Comparison of ENCODE assay signal across 10 cellular contexts in the genomic region with DNA sequence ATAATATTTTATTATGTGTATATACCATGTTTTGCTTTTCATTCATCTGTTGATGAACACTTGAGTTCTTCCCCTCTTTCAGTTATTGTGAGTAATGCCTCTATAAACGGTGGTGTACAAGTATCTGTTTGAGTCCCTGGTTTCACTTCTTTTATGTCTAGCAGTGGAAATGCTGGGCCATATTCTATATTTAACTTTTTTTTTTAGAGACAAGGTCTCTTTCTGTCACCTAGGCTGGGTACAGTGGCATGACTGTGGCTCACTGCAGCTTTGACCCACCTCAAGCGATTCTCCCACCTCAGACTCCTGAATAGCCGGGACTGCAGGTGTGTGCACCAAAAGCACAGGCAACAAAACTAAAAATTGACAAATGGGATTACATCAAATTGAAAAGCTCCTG. TPM values are rescaled to one million over a fixed set of nuclear protein-coding genes. Genes with fewer than 3 reads are reported as not detected.
DNase-seq lines count a peak whose midpoint lies in the region; ATAC-seq and TF ChIP-seq lines count a peak whose summit lies in the region.
"Had no signal": no experiment of that assay in that cellular context is flagged by ENCODE, and none has a peak within 500 bp of the region (broad histone marks: within the 10 kb centered on the region; RNA-seq: fewer than 3 reads in every experiment).

No MANE protein-coding gene starts in this region.

- CTCF ChIA-PET in OCI-LY7 (lab: Charles Lee; ENCODE audit: unreplicated experiment) = no interaction called here

- H3K4me2 ChIP-seq in DOHH2 (ENCODE audit: low read length) (peak overlapping the region; percentile 44), OCI-LY7 (ENCODE audit: low read length) (peak overlapping the region; percentile 66)

- H2AFZ ChIP-seq in OCI-LY7 (ENCODE audit: low read length) = no peak overlapping the region

- BruUV-seq in OCI-LY7 (replicated peaks; lab: Mats Ljungman, UMichigan) = no TSS peak

- intact Hi-C loops in OCI-LY7 (cut with micrococcal nuclease; ENCODE audit: unreplicated experiment) = no loop called here
- intact Hi-C loops in lower lobe of right lung (cut with DNase I) = no loop called here

- POLR2A ChIA-PET in OCI-LY7 (lab: Charles Lee) = interaction anchor here (0.6 to 1.9 kb wide), 4 partner anchors 10 to 244 kb away, joined by 3 to 7 read pairs (median 4); no protein-coding TSS in a partner anchor

- H3K4me3 ChIP-seq in DOHH2 (ENCODE audit: low read length) (no peak overlapping the region), OCI-LY7 (ENCODE audit: low read depth, low read length, poor library complexity, severe bottlenecking) (peak overlapping the region; percentile 33), lower lobe of right lung (no peak overlapping the region), foreskin fibroblast (ENCODE audit: low read depth in 1 of 2, low read length in 2 of 2) (no peak overlapping the region)
- H3K4me3 ChIP-seq: ascending aorta had no signal

- H3K79me2 ChIP-seq in DOHH2 (ENCODE audit: control insufficient read depth, low read length) (peaks cover 13% of the 10 kb centered on the region), OCI-LY7 (ENCODE audit: insufficient read depth, low read depth, low read length) (peaks cover 4% of the 10 kb centered on the region; the same call in 1 of the 2 replicates)

- ATAC-seq in GM19043 (IDR thresholded peaks at IDR 0.05; ENCODE audit: low read depth, unreplicated experiment) (peak; percentile 81), HG02973 (IDR thresholded peaks at IDR 0.05; ENCODE audit: unreplicated experiment) (peak; percentile 81), lower lobe of right lung (no peak)
- ATAC-seq: Right ventricle myocardium inferior had no signal

- no peaks in the 10 kb centered on the region for H3F3A ChIP-seq in DOHH2 (ENCODE audit: control insufficient read depth, insufficient read depth)

- DNase-seq in OCI-LY7 (ENCODE audit: low spot score) = peak; percentile 60
- no peak for DNase-seq in lower lobe of right lung
- no peak for DNase-seq in NCI-H524 treated with DMSO at 0.1 percent for 48 hours (lab: John Stamatoyannopoulos, UW)
- no peak for DNase-seq in foreskin fibroblast
- no peak for DNase-seq in HCEC 1CT

- H4K20me1 ChIP-seq in DOHH2 (ENCODE audit: control insufficient read depth, insufficient read depth, low read depth, low read length) (peaks cover 4% of the 10 kb centered on the region; the same call in 1 of the 2 replicates), OCI-LY7 (ENCODE audit: insufficient read depth, low read length) (0 out of 2 replicates have a peak, but pooled peaks cover 4% of the 10 kb centered on the region)

- no peaks in the 10 kb centered on the region for H3K9me3 ChIP-seq in DOHH2 (ENCODE audit: control insufficient read depth, insufficient read depth, low read length)
- no peaks in the 10 kb centered on the region for H3K9me3 ChIP-seq in OCI-LY7 (ENCODE audit: low read length)
- no peaks in the 10 kb centered on the region for H3K9me3 ChIP-seq in lower lobe of right lung
- H3K9me3 ChIP-seq: ascending aorta had no signal

- H3K36me3 ChIP-seq in DOHH2 (ENCODE audit: control insufficient read depth, low read length) (peaks cover 4% of the 10 kb centered on the region), OCI-LY7 (ENCODE audit: insufficient read depth, low read length) (no peaks in the 10 kb centered on the region), lower lobe of right lung (no peaks in the 10 kb centered on the region)
- H3K36me3 ChIP-seq: ascending aorta had no signal

- H3K4me1 ChIP-seq in DOHH2 (ENCODE audit: control insufficient read depth, low read length) = peaks cover 26% of the 10 kb centered on the region
- H3K4me1 ChIP-seq in OCI-LY7 (ENCODE audit: insufficient read depth, low read length, poor library complexity, severe bottlenecking) = peaks cover 35% of the 10 kb centered on the region
- H3K4me1 ChIP-seq in lower lobe of right lung = peaks cover 7% of the 10 kb centered on the region

- H3K9me2 ChIP-seq in DOHH2 (replicated peaks; ENCODE audit: control insufficient read depth, low read length) (no peaks in the 10 kb centered on the region), OCI-LY7 (ENCODE audit: insufficient read depth, low read length) (no peaks in the 10 kb centered on the region)

- H3K27me3 ChIP-seq in DOHH2 (ENCODE audit: control insufficient read depth, low read length) = no peaks in the 10 kb centered on the region
- H3K27me3 ChIP-seq in lower lobe of right lung (ENCODE audit: low read depth) = no peaks in the 10 kb centered on the region
- H3K27me3 ChIP-seq: ascending aorta had no signal

- no peak for TF ChIP-seq CTCF in DOHH2 (IDR thresholded peaks at IDR 0.05; ENCODE audit: low read depth, low read length, poor library complexity, severe bottlenecking)
- TF ChIP-seq CTCF in OCI-LY7 (conservative IDR thresholded peaks at IDR 0.05; ENCODE audit: low read length) = no peak
- no peak for TF ChIP-seq CTCF in lower lobe of right lung (IDR thresholded peaks at IDR 0.05)
- no peak for TF ChIP-seq CTCF in foreskin fibroblast (IDR thresholded peaks at IDR 0.05; ENCODE audit: low read depth, low read length)

- no peak overlapping the region for H3K27ac ChIP-seq in DOHH2 (ENCODE audit: low read depth, low read length)
- peak overlapping the region; percentile 51 for H3K27ac ChIP-seq in OCI-LY7 (ENCODE audit: low read depth, low read length, poor library complexity, severe bottlenecking)
- H3K27ac ChIP-seq in lower lobe of right lung = no peak overlapping the region
- H3K27ac ChIP-seq: ascending aorta had no signal

RNA-seq across cellular contexts. Expression of gene GOLM2, which starts 19.9 kb away (rescaled TPM):
- total RNA-seq in OCI-LY7 (2014; rRNA removed; shearing (Covaris generic)) = 38.7 and 46.9 TPM in 2 replicates
- total RNA-seq in OCI-LY7 (2022) (56.5 and 59.0 TPM in 2 replicates), lower lobe of right lung (76.5 TPM)

Comparison
In these comparisons a context has a peak if more than half of its experiments do, and no peak if none do; other contexts are left out.
1. ATAC-seq: peak in GM19043 (single experiment) and HG02973 (single experiment); none in lower lobe of right lung (0 of 2).